1 cellular context compared by ENCODE assay signal in the genomic region with DNA sequence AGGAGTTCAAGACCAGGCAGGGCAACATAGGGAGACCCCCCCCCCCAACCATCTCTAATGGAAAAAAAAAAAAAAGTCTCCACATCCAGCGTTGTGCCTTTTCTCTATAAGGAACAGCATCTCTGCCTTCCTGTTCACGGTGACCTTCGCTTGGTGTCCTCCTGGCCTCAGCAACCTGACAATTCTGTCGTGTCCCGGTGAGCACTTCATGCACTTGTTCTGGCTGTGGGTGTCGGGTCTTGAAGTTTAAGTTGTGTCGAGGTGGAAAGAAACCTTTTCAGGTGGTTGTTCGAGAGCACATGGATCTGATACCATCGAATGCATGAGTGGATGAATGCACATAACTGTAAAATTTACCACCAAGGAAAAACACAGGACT.
TF ChIP-seq lines count a peak whose summit lies in the region.

No MANE protein-coding gene starts in this region.

TF ChIP-seq in H1, 55 proteins besides CTCF, POLR2A, EP300 and RAD21:
- 0 out of 2 replicates have a peak, but pooled peaks have one; percentile 29 for TF ChIP-seq KDM1A (IDR thresholded peaks at IDR 0.05; ENCODE audit: borderline replicate concordance, low read length)
- TF ChIP-seq, protein P1, sequence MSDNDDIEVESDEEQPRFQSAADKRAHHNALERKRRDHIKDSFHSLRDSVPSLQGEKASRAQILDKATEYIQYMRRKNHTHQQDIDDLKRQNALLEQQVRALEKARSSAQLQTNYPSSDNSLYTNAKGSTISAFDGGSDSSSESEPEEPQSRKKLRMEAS (IDR thresholded peaks at IDR 0.05) = no peak
